Comparison of ENCODE assay signal across 1 cellular context in genomic region chr10:68088744-68089143, GRCh38.
TF ChIP-seq lines count a peak whose summit lies in the region.

No MANE protein-coding gene starts in this region.

TF ChIP-seq in WTC11, 78 proteins besides CTCF, POLR2A, EP300 and RAD21 (continued from another document):
- TF ChIP-seq ARID4B (CRISPR knock-in tag; IDR thresholded peaks at IDR 0.05; ENCODE audit: borderline replicate concordance) = no peak
- no peak for TF ChIP-seq TEAD1 (CRISPR knock-in tag; IDR thresholded peaks at IDR 0.05)
- TF ChIP-seq CBFB (CRISPR knock-in tag; IDR thresholded peaks at IDR 0.05; ENCODE audit: low read depth) = no peak
- no peak for TF ChIP-seq ELF4 (CRISPR knock-in tag; IDR thresholded peaks at IDR 0.05; ENCODE audit: low read depth)
- no peak for TF ChIP-seq KAT7 (CRISPR knock-in tag; IDR thresholded peaks at IDR 0.05; ENCODE audit: borderline replicate concordance)
TF ChIP-seq in WTC11: peak in this region for 0.
